ENCODE assay signal across 8 cellular contexts in the genomic region with DNA sequence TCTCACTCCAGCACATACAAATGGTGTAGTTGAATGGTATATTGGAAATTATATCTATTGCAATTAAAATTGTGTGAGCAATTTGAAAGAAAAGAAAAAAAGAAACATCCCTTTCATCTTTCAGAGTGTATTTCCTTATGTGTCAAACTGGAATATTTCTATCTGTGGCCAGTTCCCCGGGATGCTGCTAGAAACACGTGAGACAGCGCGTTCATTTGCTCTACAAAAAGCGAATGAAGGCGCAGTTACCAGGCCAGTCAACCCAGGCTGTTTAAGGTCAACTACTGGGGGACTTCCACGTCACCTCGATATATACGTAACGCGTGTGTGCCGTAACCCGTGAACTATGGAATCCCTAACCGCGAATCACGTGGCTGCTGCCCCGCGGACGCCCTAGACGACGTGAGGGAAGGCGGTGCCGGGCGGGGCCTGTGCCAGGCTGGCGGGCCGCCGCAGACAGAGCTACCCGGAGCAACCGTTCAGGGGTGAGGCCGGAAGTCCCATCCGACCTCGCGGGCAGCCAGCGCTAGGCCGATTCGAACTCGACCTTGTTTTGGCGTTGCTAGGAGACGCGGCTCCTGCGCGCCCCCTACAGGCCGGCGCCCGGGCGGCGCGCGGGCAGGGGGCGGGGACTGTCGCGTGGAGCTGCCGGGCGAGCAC. TPM values are rescaled to one million over a fixed set of nuclear protein-coding genes. Genes with fewer than 3 reads are reported as not detected.
A peak's percentile ranks its signal among the peaks of the same experiment; 100 is the strongest.
DNase-seq lines count a peak whose midpoint lies in the region; ATAC-seq and TF ChIP-seq lines count a peak whose summit lies in the region.

No MANE protein-coding gene starts in this region.

- H3K36me3 Mint-ChIP-seq in activated naive CD8-positive, alpha-beta T cell treated with anti-CD3 and anti-CD28 coated beads for 36 hours, result peaks cover 7% of the 10 kb centered on the region

- peak overlapping the region; percentile 94 for H3K27ac Mint-ChIP-seq in activated naive CD8-positive, alpha-beta T cell treated with anti-CD3 and anti-CD28 coated beads for 36 hours

- H3K9ac ChIP-seq in parathyroid adenoma, result peak overlapping the region; percentile 6

- peaks cover 26% of the 10 kb centered on the region for H3K4me1 Mint-ChIP-seq in activated naive CD8-positive, alpha-beta T cell treated with anti-CD3 and anti-CD28 coated beads for 36 hours

- TF ChIP-seq POLR2A in NB4 (IDR thresholded peaks at IDR 0.05; ENCODE audit: extremely low read depth, insufficient read length) (no peak), tibial nerve (IDR thresholded peaks at IDR 0.05) (no peak)

- H3K27ac ChIP-seq in cardiac muscle cell (peak overlapping the region; percentile 83), parathyroid adenoma (peak overlapping the region; percentile 92), tibial nerve (peak overlapping the region; percentile 82 to 95 (median 94))

- H3K27me3 Mint-ChIP-seq in activated naive CD8-positive, alpha-beta T cell treated with anti-CD3 and anti-CD28 coated beads for 36 hours, result no peaks in the 10 kb centered on the region

- WGBS in tibial nerve, 2 donors, result 7 to 18% methylated on average over 18 to 41 of the region's 54 CpGs

- no peaks in the 10 kb centered on the region for H3K79me2 ChIP-seq in parathyroid adenoma

- H3K27me3 ChIP-seq in GM06990 (replicated peaks; ENCODE audit: control insufficient read depth, insufficient read depth, low read length) (no peaks in the 10 kb centered on the region), cardiac muscle cell (no peaks in the 10 kb centered on the region), parathyroid adenoma (ENCODE audit: control insufficient read depth, insufficient read depth, low read length) (no peaks in the 10 kb centered on the region), tibial nerve (no peaks in the 10 kb centered on the region)

- peak overlapping the region; percentile 99 for H2AFZ ChIP-seq in parathyroid adenoma

- H3K4me3 Mint-ChIP-seq in activated naive CD8-positive, alpha-beta T cell treated with anti-CD3 and anti-CD28 coated beads for 36 hours, result peak overlapping the region; percentile 97

- peak; percentile 29 for TF ChIP-seq CTCF in GM06990 (IDR thresholded peaks at IDR 0.05; ENCODE audit: insufficient read depth, low read length, poor library complexity, severe bottlenecking)
- TF ChIP-seq CTCF in NB4 (IDR thresholded peaks at IDR 0.05; ENCODE audit: low read depth, low read length), result peak; percentile 64
- TF ChIP-seq CTCF in cardiac muscle cell (IDR thresholded peaks at IDR 0.05; ENCODE audit: low read depth, low read length), result peak; percentile 68
- peak; percentile 82 for TF ChIP-seq CTCF in parathyroid adenoma (IDR thresholded peaks at IDR 0.05)
- peak; percentile 97 to 100 (median 98) for TF ChIP-seq CTCF in tibial nerve (IDR thresholded peaks at IDR 0.05)

- DNase-seq in GM06990 (ENCODE audit: extremely low read depth, insufficient read length) (peak; percentile 81), NB4 (ENCODE audit: low read depth) (peak; percentile 99), SKM-1 (lab: John Stamatoyannopoulos, UW; ENCODE audit: unreplicated experiment) (peak; percentile 79), cardiac muscle cell (ENCODE audit: low read depth in 1 of 2, low spot score in 1 of 2) (peak; percentile 88 to 94), tibial nerve (ENCODE audit: low spot score in 2 of 2) (peak; percentile 76 to 82)
- DNase-seq in activated naive CD8-positive, alpha-beta T cell treated with anti-CD3 and anti-CD28 coated beads for 36 hours, result peak; percentile 96

- peak overlapping the region; percentile 57 for H3K4me3 ChIP-seq in GM06990 (replicated peaks; ENCODE audit: low read depth, low read length)
- H3K4me3 ChIP-seq in NB4 (ENCODE audit: low read depth, low read length), result peak overlapping the region; percentile 95
- peak overlapping the region; percentile 69 for H3K4me3 ChIP-seq in cardiac muscle cell
- H3K4me3 ChIP-seq in parathyroid adenoma (ENCODE audit: low read depth, low read length), result peak overlapping the region; percentile 74
- peak overlapping the region; percentile 83 to 99 (median 97) for H3K4me3 ChIP-seq in tibial nerve

- no peaks in the 10 kb centered on the region for H3K36me3 ChIP-seq in GM06990 (ENCODE audit: control insufficient read depth, insufficient read depth, low read length)
- no peaks in the 10 kb centered on the region for H3K36me3 ChIP-seq in cardiac muscle cell
- no peaks in the 10 kb centered on the region for H3K36me3 ChIP-seq in parathyroid adenoma (ENCODE audit: control insufficient read depth, insufficient read depth, low read length)
- no peaks in the 10 kb centered on the region for H3K36me3 ChIP-seq in tibial nerve

- no peaks in the 10 kb centered on the region for H3K9me3 ChIP-seq in cardiac muscle cell (ENCODE audit: low read depth)
- no peaks in the 10 kb centered on the region for H3K9me3 ChIP-seq in parathyroid adenoma (ENCODE audit: control insufficient read depth, low read length)
- H3K9me3 ChIP-seq in tibial nerve, result no peaks in the 10 kb centered on the region

- peak overlapping the region; percentile 70 for H3K4me2 ChIP-seq in parathyroid adenoma (ENCODE audit: low read length)

- H3K9me3 Mint-ChIP-seq in activated naive CD8-positive, alpha-beta T cell treated with anti-CD3 and anti-CD28 coated beads for 36 hours, result no peaks in the 10 kb centered on the region

- peak; percentile 51 to 84 for TF ChIP-seq EP300 in tibial nerve (IDR thresholded peaks at IDR 0.05)

- ATAC-seq in HG02571 (IDR thresholded peaks at IDR 0.05; ENCODE audit: unreplicated experiment), result peak; percentile 82

- H3K4me1 ChIP-seq in cardiac muscle cell (ENCODE audit: low read depth), result no peaks in the 10 kb centered on the region
- no peaks in the 10 kb centered on the region for H3K4me1 ChIP-seq in parathyroid adenoma
- H3K4me1 ChIP-seq in tibial nerve, result peaks cover 0 to 33% (median 1%) of the 10 kb centered on the region in 4 donors

RNA-seq across cellular contexts. Expression of a gene that starts 1.1 kb away (rescaled TPM):
- total RNA-seq in activated naive CD8-positive, alpha-beta T cell treated with anti-CD3 and anti-CD28 coated beads for 36 hours, result 10 to 100 TPM; 12.2 to 13.8 TPM
- 6.5 and 6.9 TPM in 2 replicates for total RNA-seq in cardiac muscle cell
- 10.0 and 15.6 TPM in 2 replicates for polyA plus RNA-seq in cardiac muscle cell
- 10 to 100 TPM; 27.4 to 44.1 (median 34.2) TPM for total RNA-seq in tibial nerve

Comparison
In these comparisons a context has a peak if more than half of its experiments do, and no peak if none do; other contexts are left out.
1. Peak in every context shown above with its lines: DNase-seq, ATAC-seq, H3K4me3 ChIP-seq and H3K27ac ChIP-seq.
2. CTCF ChIP-seq: peak in every context shown above with its lines; median percentile 98 in tibial nerve; 82 in parathyroid adenoma; 68 in cardiac muscle cell; 64 in NB4; 29 in GM06990.